ENCODE assay signal across 16 cellular contexts in the genomic region with DNA sequence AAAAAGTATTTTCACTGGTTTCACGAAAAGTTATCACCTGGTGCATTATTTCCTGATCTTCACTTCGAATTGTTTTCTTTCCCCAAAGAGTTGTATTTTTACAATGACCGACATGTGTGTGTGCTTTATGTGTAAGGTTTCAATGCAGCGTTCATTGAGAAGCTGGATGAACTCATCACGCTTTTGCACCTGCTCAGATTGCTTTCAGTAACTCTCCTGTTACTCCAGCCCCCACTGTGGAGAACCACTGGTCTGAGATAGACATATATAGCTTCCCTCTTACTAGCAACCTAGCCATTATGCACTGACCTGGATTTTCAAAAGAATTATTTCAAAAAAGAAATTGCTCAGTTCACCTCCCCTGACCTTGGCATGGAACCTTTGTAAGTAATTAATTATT.
"Had no signal": no experiment of that assay in that cellular context is flagged by ENCODE, and none has a peak within 500 bp of the region (broad histone marks: within the 10 kb centered on the region; RNA-seq: fewer than 3 reads in every experiment).

No MANE protein-coding gene starts in this region.

- ATAC-seq: heart left ventricle, left lobe of liver, right lobe of liver had no signal

- H3K27ac Mint-ChIP-seq: endodermal cell, neural progenitor cell had no signal

- H3K9me3 ChIP-seq: heart left ventricle, right lobe of liver, tibial nerve, vagina had no signal

- H3K27ac ChIP-seq: cardiac muscle cell, dorsolateral prefrontal cortex, heart left ventricle, neural progenitor cell, right lobe of liver, tibial nerve, vagina had no signal

- H3K36me3 ChIP-seq: cardiac muscle cell, neural progenitor cell, right lobe of liver, vagina had no signal

- H3K4me1 ChIP-seq: heart left ventricle, neural progenitor cell, right lobe of liver, tibial nerve, vagina had no signal

- DNase-seq: activated gamma-delta T cell; stimulated activated CD4-positive, alpha-beta T cell treated with anti-CD3 and anti-CD28 coated beads, Interleukin-4, amount 100 ng/mL, for 4 hours; stimulated activated CD8-positive, alpha-beta memory T cell treated with anti-CD3 and anti-CD28 coated beads, Interleukin-4, amount 100 ng/mL, for 48 hours; stimulated activated naive CD4-positive, alpha-beta T cell treated with Interleukin-2 at 50 U/mL for 16 hours; substantia nigra; SW 1271 had no signal

- H3K9me3 Mint-ChIP-seq: endodermal cell had no signal

- H3K4me3 Mint-ChIP-seq: endodermal cell, neural progenitor cell had no signal

- H3K27me3 ChIP-seq: cardiac muscle cell, dorsolateral prefrontal cortex, heart left ventricle, neural progenitor cell, right lobe of liver, tibial nerve, vagina had no signal

- H3K4me1 Mint-ChIP-seq: endodermal cell had no signal

- H3K4me3 ChIP-seq: cardiac muscle cell, dorsolateral prefrontal cortex, heart left ventricle, neural progenitor cell, right lobe of liver, smooth muscle cell, tibial nerve, vagina had no signal
